12 cellular contexts compared by ENCODE assay signal in the genomic region with DNA sequence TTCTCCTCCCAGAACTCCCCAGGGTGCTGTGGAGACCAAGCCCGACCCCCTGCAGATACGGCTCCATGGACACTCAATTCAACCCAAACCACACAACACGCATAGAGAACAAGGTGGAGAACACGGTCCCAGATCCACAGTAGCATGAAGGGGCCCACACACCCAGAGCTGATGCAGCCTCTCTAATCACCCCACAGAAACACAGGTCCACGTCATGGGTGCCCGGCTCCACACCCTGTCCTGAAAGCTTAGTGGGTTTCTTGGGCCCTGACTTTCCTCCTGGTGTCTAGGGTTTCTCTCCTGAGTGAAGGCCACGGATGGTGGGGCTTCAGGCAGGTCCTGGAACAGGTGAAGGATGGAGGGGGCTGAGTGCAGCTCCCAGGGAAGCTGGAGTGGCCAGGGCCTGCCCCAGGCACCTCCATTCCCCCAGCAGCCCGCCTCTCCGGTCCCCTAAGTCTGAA. TPM values are rescaled to one million over a fixed set of nuclear protein-coding genes. Genes with fewer than 3 reads are reported as not detected.
A peak's percentile ranks its signal among the peaks of the same experiment; 100 is the strongest.
DNase-seq lines count a peak whose midpoint lies in the region; ATAC-seq and TF ChIP-seq lines count a peak whose summit lies in the region.
"Had no signal": no experiment of that assay in that cellular context is flagged by ENCODE, and none has a peak within 500 bp of the region (broad histone marks: within the 10 kb centered on the region; RNA-seq: fewer than 3 reads in every experiment).

No MANE protein-coding gene starts in this region.

- H3K79me2 ChIP-seq in osteoblast (ENCODE audit: insufficient read depth, low read length), result no peaks in the 10 kb centered on the region

- H3K27ac Mint-ChIP-seq in CD14-positive monocyte, result peak overlapping the region in 3 of 7 donors; percentile 60 to 71 (median 65)
- no peak overlapping the region; the same call in 1 of the 2 replicates for H3K27ac Mint-ChIP-seq in HFFc6
- no peak overlapping the region for H3K27ac Mint-ChIP-seq in nephron progenitor cell

- no peak for ATAC-seq in body of pancreas

- H3K4me3 ChIP-seq in body of pancreas, result no peak overlapping the region
- no peak overlapping the region for H3K4me3 ChIP-seq in osteoblast (ENCODE audit: insufficient read depth, low read length)

- H3K9me3 Mint-ChIP-seq in CD14-positive monocyte, result no peaks in the 10 kb centered on the region
- no peaks in the 10 kb centered on the region for H3K9me3 Mint-ChIP-seq in HFFc6
- no peaks in the 10 kb centered on the region for H3K9me3 Mint-ChIP-seq in nephron progenitor cell

- H3K9me3 ChIP-seq in body of pancreas (no peaks in the 10 kb centered on the region), osteoblast (ENCODE audit: low read depth, low read length) (no peaks in the 10 kb centered on the region)

- TF ChIP-seq POLR2A in body of pancreas (IDR thresholded peaks at IDR 0.05), result no peak

- H3K4me2 ChIP-seq in osteoblast (ENCODE audit: insufficient read depth, low read length), result peak overlapping the region; percentile 78

- H3K4me1 Mint-ChIP-seq in CD14-positive monocyte, result peaks cover 36% of the 10 kb centered on the region
- H3K4me1 Mint-ChIP-seq in HFFc6 (ENCODE audit: low read depth), result peaks cover 22% of the 10 kb centered on the region
- peaks cover 27% of the 10 kb centered on the region for H3K4me1 Mint-ChIP-seq in nephron progenitor cell

- intact Hi-C loops in CD14-positive monocyte (cut with micrococcal nuclease), result no loop called here
- intact Hi-C loops in body of pancreas (cut with DNase I), result no loop called here

- no peaks in the 10 kb centered on the region for H3K36me3 ChIP-seq in body of pancreas (replicated peaks in 1 of 2; ENCODE audit: insufficient read depth in 1 of 2, low read depth in 2 of 2)
- H3K36me3 ChIP-seq in osteoblast (ENCODE audit: insufficient read depth, low read length), result no peaks in the 10 kb centered on the region

- peak overlapping the region in 3 of 4 donors; percentile 47 to 69 (median 63) for H3K27ac ChIP-seq in body of pancreas
- H3K27ac ChIP-seq in osteoblast (ENCODE audit: low read depth, low read length), result peak overlapping the region; percentile 24

- no peak for TF ChIP-seq CTCF in CD14-positive monocyte (IDR thresholded peaks at IDR 0.05)
- TF ChIP-seq CTCF in HFFc6 (IDR thresholded peaks at IDR 0.05), result no peak
- TF ChIP-seq CTCF in body of pancreas (IDR thresholded peaks at IDR 0.05), result no peak
- no peak for TF ChIP-seq CTCF in osteoblast (IDR thresholded peaks at IDR 0.05; ENCODE audit: extremely low read depth, low read depth, low read length)
- TF ChIP-seq CTCF in nephron progenitor cell (IDR thresholded peaks at IDR 0.05), result no peak

- peak overlapping the region; percentile 73 for H2AFZ ChIP-seq in osteoblast (ENCODE audit: low read length)

- H3K27me3 Mint-ChIP-seq in CD14-positive monocyte (ENCODE audit: low read depth in 3 of 3), result peaks cover 2 to 16% (median 9%) of the 10 kb centered on the region in 3 donors
- no peaks in the 10 kb centered on the region; the same call in none of the 2 replicates for H3K27me3 Mint-ChIP-seq in HFFc6 (ENCODE audit: insufficient read depth)
- H3K27me3 Mint-ChIP-seq in nephron progenitor cell (ENCODE audit: low read depth, poor library complexity), result no peaks in the 10 kb centered on the region

- no peak for DNase-seq in CD14-positive monocyte (ENCODE audit: low spot score)
- no peak for DNase-seq in HFFc6
- DNase-seq in body of pancreas, result no peak
- DNase-seq in osteoblast (ENCODE audit: insufficient read length, low spot score, missing footprints), result peak; percentile 69
- no peak for DNase-seq in OCI-M2 (lab: John Stamatoyannopoulos, UW; ENCODE audit: unreplicated experiment)
- no peak for DNase-seq in NCI-H1417 (lab: John Stamatoyannopoulos, UW)
- no peak for DNase-seq in nephron progenitor cell
- DNase-seq in NCI-H1694 (lab: John Stamatoyannopoulos, UW), result no peak
- DNase-seq: HCEC 1CT had no signal

- 69 to 70% methylated on average over 6 to 9 of the region's 9 CpGs for WGBS in body of pancreas, 2 donors

- peak overlapping the region; percentile 90 to 93 for H3K4me3 Mint-ChIP-seq in CD14-positive monocyte
- H3K4me3 Mint-ChIP-seq in HFFc6, result peak overlapping the region; percentile 86; the same call in 1 of the 2 replicates
- H3K4me3 Mint-ChIP-seq in nephron progenitor cell, result no peak overlapping the region

- H3K36me3 Mint-ChIP-seq in CD14-positive monocyte (no peaks in the 10 kb centered on the region), HFFc6 (ENCODE audit: low read depth) (no peaks in the 10 kb centered on the region), nephron progenitor cell (ENCODE audit: low read depth) (no peaks in the 10 kb centered on the region)

- H3K4me1 ChIP-seq in body of pancreas (peaks cover 38% of the 10 kb centered on the region), osteoblast (ENCODE audit: insufficient read depth, low read length) (peaks cover 4% of the 10 kb centered on the region)

- H4K20me1 ChIP-seq in osteoblast (ENCODE audit: insufficient read depth, low read length), result no peaks in the 10 kb centered on the region

- H3K27me3 ChIP-seq in body of pancreas (no peaks in the 10 kb centered on the region), osteoblast (ENCODE audit: insufficient read depth, low read length) (no peaks in the 10 kb centered on the region)

RNA-seq across cellular contexts. Expression of gene SLC23A1, which starts 1.5 kb away (rescaled TPM):
- polyA plus RNA-seq in CD14-positive monocyte, result not detected
- total RNA-seq in HFFc6 (2021; fragmentation: NEBNext Ultra II Directional; extraction: Animal tissue kit (Norgen Biotek cat#: 25700)), result not detected
- total RNA-seq in body of pancreas (under 1 TPM; 0.66 to 0.78 TPM), osteoblast (not detected in 2 replicates)
- total RNA-seq: G401, glomerular endothelial cell, pulmonary artery endothelial cell had no signal

RNA-seq across cellular contexts. Expression of gene MZB1, which starts 5.1 kb away (rescaled TPM):
- polyA plus RNA-seq in CD14-positive monocyte, result under 1 TPM in 1 of 2 donors, not detected in 1; 0.30 TPM
- total RNA-seq in HFFc6 (2021; fragmentation: NEBNext Ultra II Directional; extraction: Animal tissue kit (Norgen Biotek cat#: 25700)), result under 1 TPM in 2 of 6 experiments, not detected in 4; 0.14 to 0.20 TPM
- 10 to 100 TPM in 1 of 2 donors, not detected in 1; 12.2 TPM for total RNA-seq in body of pancreas
- 0.29 TPM in 1 of 2 replicates, not detected in the other for total RNA-seq in osteoblast
- total RNA-seq: G401, pulmonary artery endothelial cell had no signal

RNA-seq across cellular contexts. Expression of gene PROB1, which starts 10.3 kb away (rescaled TPM):
- under 1 TPM in 1 of 2 donors, not detected in 1; 0.11 TPM for polyA plus RNA-seq in CD14-positive monocyte
- total RNA-seq in HFFc6 (2021; fragmentation: NEBNext Ultra II Directional; extraction: Animal tissue kit (Norgen Biotek cat#: 25700)), result 1 to 10 TPM; 2.8 to 5.3 (median 5.1) TPM
- total RNA-seq in body of pancreas (1 to 10 TPM in 1 of 2 donors, under 1 TPM in 1; 0.52 to 1.3 TPM), osteoblast (1.1 and 1.2 TPM in 2 replicates)

RNA-seq across cellular contexts. Expression of gene SPATA24, which starts 19.3 kb away (rescaled TPM):
- 1 to 10 TPM; 3.2 to 3.5 TPM for polyA plus RNA-seq in CD14-positive monocyte
- 1 to 10 TPM; 4.0 to 6.9 (median 5.2) TPM for total RNA-seq in HFFc6 (2021; fragmentation: NEBNext Ultra II Directional; extraction: Animal tissue kit (Norgen Biotek cat#: 25700))
- total RNA-seq in body of pancreas (10 to 100 TPM in 1 of 2 donors, not detected in 1; 18.9 TPM), osteoblast (2.9 and 3.6 TPM in 2 replicates)

RNA-seq across cellular contexts. Expression of gene PAIP2, which starts 43.0 kb away (rescaled TPM):
- polyA plus RNA-seq in CD14-positive monocyte, result 100 to 1,000 TPM; 313 to 325 TPM
- total RNA-seq in HFFc6 (2021; fragmentation: NEBNext Ultra II Directional; extraction: Animal tissue kit (Norgen Biotek cat#: 25700)), result 10 to 100 TPM; 55.1 to 64.8 (median 59.8) TPM
- total RNA-seq in body of pancreas (10 to 100 TPM; 29.0 to 54.2 TPM), osteoblast (42.4 and 47.8 TPM in 2 replicates)
